In genomic region chr7:97971120-97971989, GRCh38 we compare ENCODE assay signal across 1 cellular context.
TF ChIP-seq lines count a peak whose summit lies in the region.

No MANE protein-coding gene starts in this region.

TF ChIP-seq in GM12878, 131 proteins besides CTCF, POLR2A, EP300 and RAD21 (continued from another document):
- no peak for TF ChIP-seq ELK1 (IDR thresholded peaks at IDR 0.05; ENCODE audit: low read depth, low read length)
- TF ChIP-seq ZSCAN29 (IDR thresholded peaks at IDR 0.05) = no peak
- no peak for TF ChIP-seq CEBPB (IDR thresholded peaks at IDR 0.05; ENCODE audit: borderline replicate concordance in 1 of 2, low read depth in 2 of 2, low read length in 2 of 2)
- TF ChIP-seq TAF1 (IDR thresholded peaks at IDR 0.05; ENCODE audit: borderline replicate concordance, low read depth, low read length) = no peak
- no peak for TF ChIP-seq SUZ12 (IDR thresholded peaks at IDR 0.05; ENCODE audit: unreplicated experiment)
- TF ChIP-seq REST (IDR thresholded peaks at IDR 0.05; ENCODE audit: low read depth, low read length) = no peak
- no peak for TF ChIP-seq CBFB (IDR thresholded peaks at IDR 0.05; ENCODE audit: low read depth)
- TF ChIP-seq PRDM15 (CRISPR knock-in tag; IDR thresholded peaks at IDR 0.05) = no peak
- 0 out of 2 replicates have a peak, but pooled peaks have one; percentile 11 for TF ChIP-seq NKRF (conservative IDR thresholded peaks at IDR 0.05)
- no peak for TF ChIP-seq KDM1A (IDR thresholded peaks at IDR 0.05; ENCODE audit: borderline replicate concordance)
- TF ChIP-seq ATF2 (IDR thresholded peaks at IDR 0.05; ENCODE audit: low read length) = no peak
- no peak for TF ChIP-seq ZBTB33 (IDR thresholded peaks at IDR 0.05)
